In genomic region chr2:232700154-232700553, GRCh38 we compare ENCODE assay signal across 4 cellular contexts.
TF ChIP-seq lines count a peak whose summit lies in the region.

No MANE protein-coding gene starts in this region.

TF ChIP-seq in SK-N-SH, 30 proteins besides CTCF, POLR2A, EP300 and RAD21:
- TF ChIP-seq IRF3 (IDR thresholded peaks at IDR 0.05; ENCODE audit: low read depth, low read length): no peak
- TF ChIP-seq, protein P1, sequence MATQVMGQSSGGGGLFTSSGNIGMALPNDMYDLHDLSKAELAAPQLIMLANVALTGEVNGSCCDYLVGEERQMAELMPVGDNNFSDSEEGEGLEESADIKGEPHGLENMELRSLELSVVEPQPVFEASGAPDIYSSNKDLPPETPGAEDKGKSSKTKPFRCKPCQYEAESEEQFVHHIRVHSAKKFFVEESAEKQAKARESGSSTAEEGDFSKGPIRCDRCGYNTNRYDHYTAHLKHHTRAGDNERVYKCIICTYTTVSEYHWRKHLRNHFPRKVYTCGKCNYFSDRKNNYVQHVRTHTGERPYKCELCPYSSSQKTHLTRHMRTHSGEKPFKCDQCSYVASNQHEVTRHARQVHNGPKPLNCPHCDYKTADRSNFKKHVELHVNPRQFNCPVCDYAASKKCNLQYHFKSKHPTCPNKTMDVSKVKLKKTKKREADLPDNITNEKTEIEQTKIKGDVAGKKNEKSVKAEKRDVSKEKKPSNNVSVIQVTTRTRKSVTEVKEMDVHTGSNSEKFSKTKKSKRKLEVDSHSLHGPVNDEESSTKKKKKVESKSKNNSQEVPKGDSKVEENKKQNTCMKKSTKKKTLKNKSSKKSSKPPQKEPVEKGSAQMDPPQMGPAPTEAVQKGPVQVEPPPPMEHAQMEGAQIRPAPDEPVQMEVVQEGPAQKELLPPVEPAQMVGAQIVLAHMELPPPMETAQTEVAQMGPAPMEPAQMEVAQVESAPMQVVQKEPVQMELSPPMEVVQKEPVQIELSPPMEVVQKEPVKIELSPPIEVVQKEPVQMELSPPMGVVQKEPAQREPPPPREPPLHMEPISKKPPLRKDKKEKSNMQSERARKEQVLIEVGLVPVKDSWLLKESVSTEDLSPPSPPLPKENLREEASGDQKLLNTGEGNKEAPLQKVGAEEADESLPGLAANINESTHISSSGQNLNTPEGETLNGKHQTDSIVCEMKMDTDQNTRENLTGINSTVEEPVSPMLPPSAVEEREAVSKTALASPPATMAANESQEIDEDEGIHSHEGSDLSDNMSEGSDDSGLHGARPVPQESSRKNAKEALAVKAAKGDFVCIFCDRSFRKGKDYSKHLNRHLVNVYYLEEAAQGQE (IDR thresholded peaks at IDR 0.05; ENCODE audit: low read depth, low read length): no peak
- no peak for TF ChIP-seq GATA2 (CRISPR knock-in tag; IDR thresholded peaks at IDR 0.05)
- no peak for TF ChIP-seq MEF2A (IDR thresholded peaks at IDR 0.05; ENCODE audit: borderline replicate concordance, low read depth)
- no peak for TF ChIP-seq USF2 (IDR thresholded peaks at IDR 0.05; ENCODE audit: borderline replicate concordance, low read depth, low read length)
- TF ChIP-seq CHD2 (IDR thresholded peaks at IDR 0.05; ENCODE audit: low read length, partially characterized antibody): no peak

TF ChIP-seq in SK-N-SH treated with all-trans-retinoic acid at 6 μM for 48 hours, 23 proteins besides CTCF, POLR2A, EP300 and RAD21 (continues in another document):
- no peak for TF ChIP-seq CSDC2 (CRISPR knock-in tag; IDR thresholded peaks at IDR 0.05)
- TF ChIP-seq, protein P2, sequence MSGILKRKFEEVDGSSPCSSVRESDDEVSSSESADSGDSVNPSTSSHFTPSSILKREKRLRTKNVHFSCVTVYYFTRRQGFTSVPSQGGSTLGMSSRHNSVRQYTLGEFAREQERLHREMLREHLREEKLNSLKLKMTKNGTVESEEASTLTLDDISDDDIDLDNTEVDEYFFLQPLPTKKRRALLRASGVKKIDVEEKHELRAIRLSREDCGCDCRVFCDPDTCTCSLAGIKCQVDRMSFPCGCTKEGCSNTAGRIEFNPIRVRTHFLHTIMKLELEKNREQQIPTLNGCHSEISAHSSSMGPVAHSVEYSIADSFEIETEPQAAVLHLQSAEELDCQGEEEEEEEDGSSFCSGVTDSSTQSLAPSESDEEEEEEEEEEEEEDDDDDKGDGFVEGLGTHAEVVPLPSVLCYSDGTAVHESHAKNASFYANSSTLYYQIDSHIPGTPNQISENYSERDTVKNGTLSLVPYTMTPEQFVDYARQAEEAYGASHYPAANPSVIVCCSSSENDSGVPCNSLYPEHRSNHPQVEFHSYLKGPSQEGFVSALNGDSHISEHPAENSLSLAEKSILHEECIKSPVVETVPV (CRISPR knock-in tag; IDR thresholded peaks at IDR 0.05): no peak
- TF ChIP-seq GLIS3 (CRISPR knock-in tag; IDR thresholded peaks at IDR 0.05): no peak
- no peak for TF ChIP-seq TCF4 (CRISPR knock-in tag; IDR thresholded peaks at IDR 0.05; ENCODE audit: borderline replicate concordance)
- TF ChIP-seq ISL1 (CRISPR knock-in tag; IDR thresholded peaks at IDR 0.05): no peak
- no peak for TF ChIP-seq ZNF8 (CRISPR knock-in tag; IDR thresholded peaks at IDR 0.05)
- TF ChIP-seq, protein P3, sequence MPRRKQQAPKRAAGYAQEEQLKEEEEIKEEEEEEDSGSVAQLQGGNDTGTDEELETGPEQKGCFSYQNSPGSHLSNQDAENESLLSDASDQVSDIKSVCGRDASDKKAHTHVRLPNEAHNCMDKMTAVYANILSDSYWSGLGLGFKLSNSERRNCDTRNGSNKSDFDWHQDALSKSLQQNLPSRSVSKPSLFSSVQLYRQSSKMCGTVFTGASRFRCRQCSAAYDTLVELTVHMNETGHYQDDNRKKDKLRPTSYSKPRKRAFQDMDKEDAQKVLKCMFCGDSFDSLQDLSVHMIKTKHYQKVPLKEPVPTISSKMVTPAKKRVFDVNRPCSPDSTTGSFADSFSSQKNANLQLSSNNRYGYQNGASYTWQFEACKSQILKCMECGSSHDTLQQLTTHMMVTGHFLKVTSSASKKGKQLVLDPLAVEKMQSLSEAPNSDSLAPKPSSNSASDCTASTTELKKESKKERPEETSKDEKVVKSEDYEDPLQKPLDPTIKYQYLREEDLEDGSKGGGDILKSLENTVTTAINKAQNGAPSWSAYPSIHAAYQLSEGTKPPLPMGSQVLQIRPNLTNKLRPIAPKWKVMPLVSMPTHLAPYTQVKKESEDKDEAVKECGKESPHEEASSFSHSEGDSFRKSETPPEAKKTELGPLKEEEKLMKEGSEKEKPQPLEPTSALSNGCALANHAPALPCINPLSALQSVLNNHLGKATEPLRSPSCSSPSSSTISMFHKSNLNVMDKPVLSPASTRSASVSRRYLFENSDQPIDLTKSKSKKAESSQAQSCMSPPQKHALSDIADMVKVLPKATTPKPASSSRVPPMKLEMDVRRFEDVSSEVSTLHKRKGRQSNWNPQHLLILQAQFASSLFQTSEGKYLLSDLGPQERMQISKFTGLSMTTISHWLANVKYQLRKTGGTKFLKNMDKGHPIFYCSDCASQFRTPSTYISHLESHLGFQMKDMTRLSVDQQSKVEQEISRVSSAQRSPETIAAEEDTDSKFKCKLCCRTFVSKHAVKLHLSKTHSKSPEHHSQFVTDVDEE (CRISPR knock-in tag; IDR thresholded peaks at IDR 0.05): no peak
- TF ChIP-seq ZNF70 (CRISPR knock-in tag; IDR thresholded peaks at IDR 0.05): no peak

TF ChIP-seq in GM12878, 131 proteins besides CTCF, POLR2A, EP300 and RAD21 (continues in another document):
- TF ChIP-seq ZSCAN29 (IDR thresholded peaks at IDR 0.05) (no peak), MLLT1 (IDR thresholded peaks at IDR 0.05) (no peak), JUNB (IDR thresholded peaks at IDR 0.05) (no peak), NR2F1 (conservative IDR thresholded peaks at IDR 0.05) (no peak), USF2 (IDR thresholded peaks at IDR 0.05; ENCODE audit: borderline replicate concordance, low read depth, low read length) (no peak), EGR1 (IDR thresholded peaks at IDR 0.05; ENCODE audit: borderline replicate concordance in 1 of 2, low read depth in 2 of 2, low read length in 2 of 2) (no peak), CHD4 (IDR thresholded peaks at IDR 0.05) (no peak), SIN3A (IDR thresholded peaks at IDR 0.05; ENCODE audit: low read depth, low read length) (no peak), BACH1 (IDR thresholded peaks at IDR 0.05; ENCODE audit: borderline replicate concordance) (no peak), SPI1 (IDR thresholded peaks at IDR 0.05; ENCODE audit: borderline replicate concordance, insufficient read depth, low read depth, low read length) (no peak)
- TF ChIP-seq, protein P4, sequence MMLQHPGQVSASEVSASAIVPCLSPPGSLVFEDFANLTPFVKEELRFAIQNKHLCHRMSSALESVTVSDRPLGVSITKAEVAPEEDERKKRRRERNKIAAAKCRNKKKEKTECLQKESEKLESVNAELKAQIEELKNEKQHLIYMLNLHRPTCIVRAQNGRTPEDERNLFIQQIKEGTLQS (IDR thresholded peaks at IDR 0.05; ENCODE audit: borderline replicate concordance, extremely low read depth, low read depth, low read length): no peak
- TF ChIP-seq, protein P5, sequence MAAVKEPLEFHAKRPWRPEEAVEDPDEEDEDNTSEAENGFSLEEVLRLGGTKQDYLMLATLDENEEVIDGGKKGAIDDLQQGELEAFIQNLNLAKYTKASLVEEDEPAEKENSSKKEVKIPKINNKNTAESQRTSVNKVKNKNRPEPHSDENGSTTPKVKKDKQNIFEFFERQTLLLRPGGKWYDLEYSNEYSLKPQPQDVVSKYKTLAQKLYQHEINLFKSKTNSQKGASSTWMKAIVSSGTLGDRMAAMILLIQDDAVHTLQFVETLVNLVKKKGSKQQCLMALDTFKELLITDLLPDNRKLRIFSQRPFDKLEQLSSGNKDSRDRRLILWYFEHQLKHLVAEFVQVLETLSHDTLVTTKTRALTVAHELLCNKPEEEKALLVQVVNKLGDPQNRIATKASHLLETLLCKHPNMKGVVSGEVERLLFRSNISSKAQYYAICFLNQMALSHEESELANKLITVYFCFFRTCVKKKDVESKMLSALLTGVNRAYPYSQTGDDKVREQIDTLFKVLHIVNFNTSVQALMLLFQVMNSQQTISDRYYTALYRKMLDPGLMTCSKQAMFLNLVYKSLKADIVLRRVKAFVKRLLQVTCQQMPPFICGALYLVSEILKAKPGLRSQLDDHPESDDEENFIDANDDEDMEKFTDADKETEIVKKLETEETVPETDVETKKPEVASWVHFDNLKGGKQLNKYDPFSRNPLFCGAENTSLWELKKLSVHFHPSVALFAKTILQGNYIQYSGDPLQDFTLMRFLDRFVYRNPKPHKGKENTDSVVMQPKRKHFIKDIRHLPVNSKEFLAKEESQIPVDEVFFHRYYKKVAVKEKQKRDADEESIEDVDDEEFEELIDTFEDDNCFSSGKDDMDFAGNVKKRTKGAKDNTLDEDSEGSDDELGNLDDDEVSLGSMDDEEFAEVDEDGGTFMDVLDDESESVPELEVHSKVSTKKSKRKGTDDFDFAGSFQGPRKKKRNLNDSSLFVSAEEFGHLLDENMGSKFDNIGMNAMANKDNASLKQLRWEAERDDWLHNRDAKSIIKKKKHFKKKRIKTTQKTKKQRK (IDR thresholded peaks at IDR 0.05; ENCODE audit: low read depth, low read length): no peak

TF ChIP-seq in neural cell, 6 proteins besides CTCF, POLR2A, EP300 and RAD21:
- no peak for TF ChIP-seq SMC3 (conservative IDR thresholded peaks at IDR 0.05; ENCODE audit: poor library complexity)
- TF ChIP-seq TAF1 (IDR thresholded peaks at IDR 0.05; ENCODE audit: low read depth): no peak
- TF ChIP-seq EZH2 (IDR thresholded peaks at IDR 0.05; ENCODE audit: borderline replicate concordance, insufficient read depth, low read length, poor library complexity, severe bottlenecking): no peak
- TF ChIP-seq MXI1 (conservative IDR thresholded peaks at IDR 0.05; ENCODE audit: poor library complexity, severe bottlenecking): no peak
- no peak for TF ChIP-seq POLR2AphosphoS5 (IDR thresholded peaks at IDR 0.05)
- TF ChIP-seq, protein P1 (IDR thresholded peaks at IDR 0.05; ENCODE audit: borderline replicate concordance): no peak
